ENCODE assay signal across 9 cellular contexts in the genomic region with DNA sequence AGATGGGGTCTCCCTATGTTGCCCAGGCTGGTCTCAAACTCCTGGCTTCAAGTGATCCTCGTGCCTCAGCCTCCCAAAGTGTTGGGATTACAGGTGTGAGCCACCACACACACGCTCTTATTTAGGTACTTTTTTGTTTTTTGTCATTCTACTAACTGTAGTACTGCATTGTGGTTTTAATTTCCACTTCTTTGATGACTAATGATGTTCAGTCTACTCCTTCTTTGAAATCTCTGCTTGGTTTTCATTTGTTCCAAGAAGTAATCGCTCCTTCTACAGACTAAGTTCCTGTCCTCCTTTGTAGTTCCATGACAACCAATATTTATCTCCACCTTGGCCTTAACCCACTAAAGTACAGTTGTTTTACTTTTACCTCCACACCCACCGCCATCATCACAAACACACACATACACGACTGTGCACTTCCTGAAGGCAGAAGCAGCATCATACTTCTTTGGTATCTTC. TPM values are rescaled to one million over a fixed set of nuclear protein-coding genes. Genes with fewer than 3 reads are reported as not detected.
DNase-seq lines count a peak whose midpoint lies in the region; ATAC-seq and TF ChIP-seq lines count a peak whose summit lies in the region.
"Had no signal": no experiment of that assay in that cellular context is flagged by ENCODE, and none has a peak within 500 bp of the region (broad histone marks: within the 10 kb centered on the region; RNA-seq: fewer than 3 reads in every experiment).

No MANE protein-coding gene starts in this region.

- H3K27ac Mint-ChIP-seq in T-helper 17 cell: peak overlapping the region; percentile 91
- peak overlapping the region; percentile 84 for H3K27ac Mint-ChIP-seq in dendritic cell treated with granulocyte-macrophage colony-stimulating factor and Interleukin-4, amounts not matched to agents 40 ng/mL and 50 ng/mL, for 4 days

- WGBS in aorta, 2 donors: 94 to 96% methylated on average over 5 of the region's 5 CpGs

- H3K27ac ChIP-seq in neutrophil: peak overlapping the region; percentile 89
- no peak overlapping the region for H3K27ac ChIP-seq in aorta (ENCODE audit: low read depth in 1 of 2, low read length in 2 of 2)
- H3K27ac ChIP-seq in tibial artery: no peak overlapping the region

- H3K27me3 ChIP-seq in neutrophil (peaks cover 5% of the 10 kb centered on the region), aorta (ENCODE audit: control insufficient read depth in 1 of 2, insufficient read depth in 2 of 2, low read length in 1 of 2) (no peaks in the 10 kb centered on the region), tibial artery (no peaks in the 10 kb centered on the region)

- intact Hi-C loops in dendritic cell treated with granulocyte-macrophage colony-stimulating factor and Interleukin-4, amounts not matched to agents 40 ng/mL and 50 ng/mL, for 4 days (cut with micrococcal nuclease): no loop called here
- intact Hi-C loops in aorta (cut with DNase I) (loop anchor here (5.0 to 10.0 kb wide), 2 partner anchors 84 to 126 kb away; a partner anchor contains a TSS), tibial artery (cut with DNase I; ENCODE audit: low total_unique reads) (loop anchor here (5.0 to 10.0 kb wide), 3 partner anchors 36 to 126 kb away; a partner anchor contains a TSS)

- DNase-seq in T-helper 17 cell (peak in 1 of 3 donors; percentile 31), GDM1 (lab: John Stamatoyannopoulos, UW) (no peak), aorta (no peak), tibial artery (no peak)

- no peak for TF ChIP-seq CTCF in neutrophil (IDR thresholded peaks at IDR 0.05)
- TF ChIP-seq CTCF in tibial artery (IDR thresholded peaks at IDR 0.05): no peak

- ATAC-seq in GM19395 (IDR thresholded peaks at IDR 0.05; ENCODE audit: unreplicated experiment): peak; percentile 6
- ATAC-seq in T-helper 17 cell: peak; percentile 67
- no peak for ATAC-seq in HG03025 (IDR thresholded peaks at IDR 0.05; ENCODE audit: low FRiP score, unreplicated experiment)
- ATAC-seq in aorta (ENCODE audit: low FRiP score): no peak
- ATAC-seq: Panc1 had no signal

- H3K36me3 Mint-ChIP-seq in T-helper 17 cell (ENCODE audit: low read depth): peaks cover 3% of the 10 kb centered on the region
- no peaks in the 10 kb centered on the region for H3K36me3 Mint-ChIP-seq in dendritic cell treated with granulocyte-macrophage colony-stimulating factor and Interleukin-4, amounts not matched to agents 40 ng/mL and 50 ng/mL, for 4 days (ENCODE audit: low read depth)

- H3K4me3 ChIP-seq in neutrophil (ENCODE audit: low read depth in 1 of 2, low read length in 1 of 2): peak overlapping the region; percentile 72 to 76
- H3K4me3 ChIP-seq in aorta (ENCODE audit: low read length in 2 of 2): no peak overlapping the region
- H3K4me3 ChIP-seq in tibial artery: peak overlapping the region in 1 of 2 donors; percentile 55

- H3K4me1 ChIP-seq in neutrophil (ENCODE audit: control insufficient read depth in 1 of 2, insufficient read depth in 1 of 2, low read depth in 1 of 2, low read length in 1 of 2) (peaks cover 26 to 28% of the 10 kb centered on the region in 2 experiments), aorta (ENCODE audit: control insufficient read depth in 1 of 2, insufficient read depth in 2 of 2, low read length in 2 of 2) (no peaks in the 10 kb centered on the region), tibial artery (peaks cover 0 to 14% (median 10%) of the 10 kb centered on the region in 4 donors)

- H3K9me3 ChIP-seq in T-helper 17 cell (ENCODE audit: control insufficient read depth, low read length, poor library complexity, severe bottlenecking) (no peaks in the 10 kb centered on the region), neutrophil (no peaks in the 10 kb centered on the region), aorta (ENCODE audit: control insufficient read depth, low read length) (no peaks in the 10 kb centered on the region), tibial artery (no peaks in the 10 kb centered on the region)

- peaks cover 35% of the 10 kb centered on the region for H3K4me1 Mint-ChIP-seq in T-helper 17 cell
- H3K4me1 Mint-ChIP-seq in dendritic cell treated with granulocyte-macrophage colony-stimulating factor and Interleukin-4, amounts not matched to agents 40 ng/mL and 50 ng/mL, for 4 days (ENCODE audit: low read depth): peaks cover 43% of the 10 kb centered on the region

- no peaks in the 10 kb centered on the region for H3K9me3 Mint-ChIP-seq in dendritic cell treated with granulocyte-macrophage colony-stimulating factor and Interleukin-4, amounts not matched to agents 40 ng/mL and 50 ng/mL, for 4 days

- no peaks in the 10 kb centered on the region for H3K27me3 Mint-ChIP-seq in T-helper 17 cell
- peaks cover 6% of the 10 kb centered on the region for H3K27me3 Mint-ChIP-seq in dendritic cell treated with granulocyte-macrophage colony-stimulating factor and Interleukin-4, amounts not matched to agents 40 ng/mL and 50 ng/mL, for 4 days

- peak overlapping the region; percentile 53 for H3K4me3 Mint-ChIP-seq in T-helper 17 cell
- no peak overlapping the region for H3K4me3 Mint-ChIP-seq in dendritic cell treated with granulocyte-macrophage colony-stimulating factor and Interleukin-4, amounts not matched to agents 40 ng/mL and 50 ng/mL, for 4 days

- H3K36me3 ChIP-seq in neutrophil: no peaks in the 10 kb centered on the region
- H3K36me3 ChIP-seq in aorta (ENCODE audit: control insufficient read depth in 1 of 2, insufficient read depth in 2 of 2, low read length in 1 of 2): no peaks in the 10 kb centered on the region
- H3K36me3 ChIP-seq in tibial artery: no peaks in the 10 kb centered on the region

RNA-seq across cellular contexts. Expression of a gene that starts 0.5 kb away (rescaled TPM):
- total RNA-seq in T-helper 17 cell: 10 to 100 TPM in 1 of 2 donors, 1 to 10 TPM in 1; 8.6 to 16.3 TPM
- under 1 TPM; 0.26 to 0.69 TPM for total RNA-seq in aorta
- under 1 TPM; 0.25 to 0.59 TPM for polyA plus RNA-seq in aorta

RNA-seq across cellular contexts. Expression of a gene that starts 9.0 kb away (rescaled TPM):
- 10 to 100 TPM; 61.8 to 67.1 TPM for total RNA-seq in T-helper 17 cell
- total RNA-seq in aorta: 10 to 100 TPM; 37.1 to 53.8 TPM
- 10 to 100 TPM; 30.8 to 59.7 TPM for polyA plus RNA-seq in aorta

RNA-seq across cellular contexts. Expression of a gene that starts 47.9 kb away (rescaled TPM):
- total RNA-seq in T-helper 17 cell (10 to 100 TPM; 21.6 to 30.1 TPM), aorta (10 to 100 TPM in 1 of 2 donors, 1 to 10 TPM in 1; 3.9 to 10.9 TPM)
- polyA plus RNA-seq in aorta: 10 to 100 TPM; 15.4 to 37.1 TPM

Comparison
In these comparisons a context has a peak if more than half of its experiments do, and no peak if none do; other contexts are left out.
1. ATAC-seq: peak in GM19395 (single experiment) and T-helper 17 cell (single experiment); none in HG03025 (single experiment) and aorta (single experiment).
2. H3K4me3 ChIP-seq: peak in neutrophil (2 of 2); none in aorta (0 of 2).
3. RNA of a gene that starts 0.5 kb away (total RNA-seq): 8.6 to 16.3 TPM in T-helper 17 cell; 0.26 to 0.69 TPM in aorta; every median in the first group is over 4 times any median in the second.